7 cellular contexts compared by ENCODE assay signal in the genomic region with DNA sequence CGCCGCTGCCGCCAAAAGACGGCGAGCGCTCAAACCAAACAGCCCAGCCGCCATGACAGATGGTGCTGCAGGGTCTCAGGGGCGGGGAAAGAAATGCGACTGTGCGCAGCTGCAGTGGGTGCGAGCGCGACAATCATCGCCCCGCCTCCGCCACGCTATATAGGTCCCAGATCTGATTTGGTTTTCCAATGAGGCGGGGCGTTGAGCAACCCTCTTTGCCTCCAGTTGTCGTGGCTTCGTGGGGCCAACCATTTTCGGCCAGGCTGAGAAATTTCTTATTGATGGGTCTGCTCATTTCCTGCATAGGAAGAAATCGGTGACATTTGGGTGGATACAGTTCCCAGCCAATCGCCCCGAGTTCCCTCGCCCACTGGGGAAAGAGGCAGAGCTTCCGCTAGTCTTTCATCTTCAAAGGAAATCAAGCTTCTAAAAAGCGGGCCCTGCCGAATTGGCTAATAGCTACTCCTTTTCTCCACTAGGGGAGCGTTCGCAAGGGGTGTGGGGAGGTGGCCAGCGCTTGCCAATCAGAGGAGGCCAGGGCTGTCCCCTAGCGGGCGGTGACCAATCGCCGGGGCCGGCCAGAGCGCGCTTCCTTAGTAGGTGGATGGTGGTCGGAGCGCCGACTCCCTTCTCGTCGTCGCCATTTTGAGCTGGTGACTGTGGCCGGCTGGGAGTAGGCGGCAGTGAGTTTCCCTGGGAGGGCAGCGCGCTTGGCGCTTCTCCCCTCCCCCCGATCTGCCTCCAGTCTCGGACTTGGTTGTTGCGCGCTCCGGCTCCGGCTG.
DNase-seq lines count a peak whose midpoint lies in the region; ATAC-seq and TF ChIP-seq lines count a peak whose summit lies in the region.

Gene NDUFB11, minus strand, starts transcription at position 77 of the 782 bp plus-strand sequence. Its CDS starts 23 bp downstream, at position 54.
Gene RBM10, plus strand, starts transcription at position 596 of the 782 bp plus-strand sequence. CDS start 2,261 bp downstream, outside the sequence.

- ATAC-seq in GM18508 (IDR thresholded peaks at IDR 0.05; ENCODE audit: insufficient read depth, unreplicated experiment) = peak; percentile 73
- peak; percentile 80 for ATAC-seq in HG03025 (IDR thresholded peaks at IDR 0.05; ENCODE audit: low FRiP score, unreplicated experiment)

- peak within 1 kb of the TSS; percentile 74 for H3K4me3 ChIP-seq in astrocyte of the cerebellum (ENCODE audit: low read depth, low read length)

- in situ Hi-C loops in astrocyte of the cerebellum (cut with HindIII; ENCODE audit: low sequenced_read_pairs) = no loop called here

- peak; percentile 71 for TF ChIP-seq CTCF in astrocyte of the cerebellum (IDR thresholded peaks at IDR 0.05; ENCODE audit: low read depth, low read length, missing control alignments)

- DNase-seq in NCI-H2029 treated with DMSO at 0.1 percent for 48 hours (lab: John Stamatoyannopoulos, UW) = peak; percentile 75
- DNase-seq in T-helper 9 cell = peak; percentile 77
- DNase-seq in astrocyte of the cerebellum (ENCODE audit: low read depth) = peak; percentile 88
- DNase-seq in hepatic stellate cell (ENCODE audit: low spot score) = peak; percentile 89
- peak; percentile 93 for DNase-seq in retina

Comparison
In these comparisons a context has a peak if more than half of its experiments do, and no peak if none do; other contexts are left out.
1. Peak in every context shown above with its lines: DNase-seq, ATAC-seq and H3K4me3 ChIP-seq.